In the genomic region with DNA sequence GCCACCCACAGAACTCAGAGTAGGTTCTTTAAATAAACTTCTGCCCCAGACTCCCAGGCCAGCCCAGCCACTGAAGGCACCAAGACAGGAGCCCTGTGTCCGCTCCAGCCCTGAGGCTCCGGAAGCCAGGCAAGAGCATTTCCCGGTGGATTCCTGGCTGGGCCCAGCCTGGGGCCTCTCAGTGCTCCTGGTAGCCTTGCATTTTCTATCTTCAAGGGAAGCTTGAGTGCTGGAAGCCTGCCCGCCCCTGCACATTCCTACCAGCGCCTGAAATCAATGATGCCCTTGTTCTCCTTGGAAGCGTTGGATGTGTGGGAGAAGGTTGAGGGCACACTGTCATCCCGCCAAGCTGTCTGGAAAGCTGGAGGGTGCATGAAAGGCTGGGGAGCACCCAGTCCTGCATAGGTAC, we compare ENCODE assay signal across 12 cellular contexts.
A peak's percentile ranks its signal among the peaks of the same experiment; 100 is the strongest.
DNase-seq lines count a peak whose midpoint lies in the region; ATAC-seq and TF ChIP-seq lines count a peak whose summit lies in the region.
"Had no signal": no experiment of that assay in that cellular context is flagged by ENCODE, and none has a peak within 500 bp of the region (broad histone marks: within the 10 kb centered on the region; RNA-seq: fewer than 3 reads in every experiment).

No MANE protein-coding gene starts in this region.

- H3K36me3 ChIP-seq in tibial artery = no peaks in the 10 kb centered on the region
- H3K36me3 ChIP-seq: HAP-1, neural progenitor cell, Peyer's patch had no signal

- H3K27ac Mint-ChIP-seq in chondrocyte (ENCODE audit: unreplicated experiment) (peak overlapping the region; percentile 80), mesothelial cell of epicardium (peak overlapping the region; percentile 93)

- H3K4me1 ChIP-seq in tibial artery = peaks cover 0 to 34% (median 15%) of the 10 kb centered on the region in 4 donors
- H3K4me1 ChIP-seq: neural progenitor cell had no signal

- H3K4me3 Mint-ChIP-seq in chondrocyte (ENCODE audit: unreplicated experiment) = no peak overlapping the region
- H3K4me3 Mint-ChIP-seq in mesothelial cell of epicardium = no peak overlapping the region
- H3K4me3 Mint-ChIP-seq: neural progenitor cell had no signal

- H3K27me3 Mint-ChIP-seq in chondrocyte (ENCODE audit: low read depth) (no peaks in the 10 kb centered on the region), mesothelial cell of epicardium (ENCODE audit: low read depth) (no peaks in the 10 kb centered on the region)

- ATAC-seq in HG02970 (IDR thresholded peaks at IDR 0.05; ENCODE audit: low FRiP score, unreplicated experiment) = no peak
- ATAC-seq: stimulated activated naive CD8-positive, alpha-beta T cell treated with anti-CD3 and anti-CD28 coated beads, Interleukin-15, Interleukin-2, amounts not matched to agents 100 U/mL and 50 U/mL, for 24 hours had no signal

- H3K27ac ChIP-seq in tibial artery = peak overlapping the region; percentile 10 to 36
- H3K27ac ChIP-seq: neural progenitor cell had no signal

- no peaks in the 10 kb centered on the region for H3K27me3 ChIP-seq in tibial artery
- H3K27me3 ChIP-seq: neural progenitor cell, Peyer's patch had no signal

- H3K4me1 Mint-ChIP-seq in chondrocyte (ENCODE audit: low read depth) (peaks cover 69% of the 10 kb centered on the region), mesothelial cell of epicardium (peaks cover 27% of the 10 kb centered on the region)

- TF ChIP-seq CTCF in chondrocyte (IDR thresholded peaks at IDR 0.05) = peak; percentile 17
- TF ChIP-seq CTCF in mesothelial cell of epicardium (IDR thresholded peaks at IDR 0.05; ENCODE audit: unreplicated experiment) = no peak
- no peak for TF ChIP-seq CTCF in tibial artery (IDR thresholded peaks at IDR 0.05)

- H3K9me3 Mint-ChIP-seq in chondrocyte (ENCODE audit: low read depth) (no peaks in the 10 kb centered on the region), mesothelial cell of epicardium (no peaks in the 10 kb centered on the region)
- H3K9me3 Mint-ChIP-seq: neural progenitor cell had no signal

- H3K9me3 ChIP-seq in tibial artery = no peaks in the 10 kb centered on the region
- H3K9me3 ChIP-seq: HAP-1, Peyer's patch had no signal

- DNase-seq in RPMI7951 (ENCODE audit: low read depth) = peak; percentile 97
- DNase-seq in chondrocyte (ENCODE audit: low spot score) = no peak
- peak in 1 of 2 experiments; percentile 55 for DNase-seq in mesothelial cell of epicardium (ENCODE audit: low spot score in 2 of 2, unreplicated experiment in 2 of 2)
- no peak for DNase-seq in tibial artery
- DNase-seq in NCI-H2107 (lab: John Stamatoyannopoulos, UW) = no peak
- DNase-seq in OCI-M2 (lab: John Stamatoyannopoulos, UW; ENCODE audit: unreplicated experiment) = no peak
- DNase-seq: stimulated activated CD4-positive, alpha-beta T cell treated with anti-CD3 and anti-CD28 coated beads, Interleukin-1b, Interleukin-23, amount 100 ng/mL, for 48 hours; stimulated activated naive CD8-positive, alpha-beta T cell treated with anti-CD3 and anti-CD28 coated beads, Interleukin-15, Interleukin-2, amounts not matched to agents 100 U/mL and 50 U/mL, for 24 hours had no signal

- H3K36me3 Mint-ChIP-seq in chondrocyte (ENCODE audit: low read depth) (no peaks in the 10 kb centered on the region), mesothelial cell of epicardium (no peaks in the 10 kb centered on the region)
- H3K36me3 Mint-ChIP-seq: neural progenitor cell had no signal

- H3K4me3 ChIP-seq in tibial artery = no peak overlapping the region
- H3K4me3 ChIP-seq: HAP-1, neural progenitor cell, Peyer's patch had no signal

- intact Hi-C loops in tibial artery (cut with DNase I; ENCODE audit: low total_unique reads) = loop anchor here (5.0 to 10.0 kb wide), 3 partner anchors 37 to 239 kb away; partner anchors contain the start of gene MEDAG
